37 cellular contexts compared by ENCODE assay signal in genomic region chr2:240806459-240806858, GRCh38. TPM values are rescaled to one million over a fixed set of nuclear protein-coding genes. Genes with fewer than 3 reads are reported as not detected.
"Had no signal": no experiment of that assay in that cellular context is flagged by ENCODE, and none has a peak within 500 bp of the region (broad histone marks: within the 10 kb centered on the region; RNA-seq: fewer than 3 reads in every experiment).

No MANE protein-coding gene starts in this region.

- H3K27ac ChIP-seq: adrenal gland, ascending aorta, body of pancreas, brain microvascular endothelial cell, breast epithelium, cardiac muscle cell had no signal

- H3K9me3 Mint-ChIP-seq: activated naive CD4-positive, alpha-beta T cell treated with anti-CD3 and anti-CD28 coated beads, Interleukin-2, amount 50 U/mL, for 72 hours; activated naive CD8-positive, alpha-beta T cell treated with anti-CD3 and anti-CD28 coated beads for 36 hours; activated naive CD8-positive, alpha-beta T cell treated with anti-CD3 and anti-CD28 coated beads, Interleukin-2, amount 10 ng/mL, durations not matched to agents 7 days and 5 days; activated naive CD8-positive, alpha-beta T cell treated with anti-CD3 and anti-CD28 coated beads, Interleukin-2, amount 50 U/mL, for 24 hours; activated T-cell treated with anti-CD3 and anti-CD28 coated beads, Interleukin-2, amount 50 U/mL, for 24 hours; activated T-helper 1 cell treated with anti-CD3 and anti-CD28 coated beads, Interleukin-12 subunit alpha, Interleukin-12 subunit beta, Interleukin-2, Interleukin-4 antibody, amounts not matched to agents 30 ng/mL and 10 ng/mL and 1 ng/mL, durations not matched to agents 14 hours and 24 hours and 36 hours; activated T-helper 17 cell treated with anti-CD3 and anti-CD28 coated beads, Interleukin-2, amount 50 U/mL, for 72 hours; central memory CD8-positive, alpha-beta T cell had no signal

- DNase-seq: activated effector memory CD4-positive, alpha-beta T cell treated with Interleukin-2 at 50 U/mL for 16 hours; activated gamma-delta T cell; activated gamma-delta T cell treated with Interleukin-2 at 50 U/mL for 16 hours; activated naive CD4-positive, alpha-beta T cell; activated naive CD4-positive, alpha-beta T cell treated with anti-CD3 and anti-CD28 coated beads for 36 hours; activated naive CD4-positive, alpha-beta T cell treated with anti-CD3 and anti-CD28 coated beads, Interleukin-2, amount 10 ng/mL, durations not matched to agents 7 days and 5 days; activated naive CD4-positive, alpha-beta T cell treated with anti-CD3 and anti-CD28 coated beads, Interleukin-2, amount 50 U/mL, for 16 hours; activated naive CD4-positive, alpha-beta T cell treated with Interleukin-2 at 50 U/mL for 16 hours; activated naive CD8-positive, alpha-beta T cell treated with anti-CD3 and anti-CD28 coated beads for 36 hours; activated naive CD8-positive, alpha-beta T cell treated with anti-CD3 and anti-CD28 coated beads, Interleukin-2, amount 10 ng/mL, durations not matched to agents 7 days and 5 days; activated naive CD8-positive, alpha-beta T cell treated with anti-CD3 and anti-CD28 coated beads, Interleukin-2, amount 50 U/mL, for 24 hours; activated T-cell treated with anti-CD3 and anti-CD28 coated beads, Interleukin-2, amount 50 U/mL, for 24 hours; activated T-cell treated with anti-CD3 and anti-CD28 coated beads, Interleukin-2, amount 50 U/mL, for 4 hours; activated T-cell treated with anti-CD3 and anti-CD28 coated beads, Interleukin-2, amount 50 U/mL, for 48 hours; activated T-cell treated with anti-CD3 and anti-CD28 coated beads, Interleukin-2, amount 50 U/mL, for 72 hours; amniotic stem cell; amygdala; anterior cingulate cortex; aorta; brain microvascular endothelial cell; caudate nucleus; central memory CD4-positive, alpha-beta T cell; cerebellar nuclear complex had no signal

- H3K4me1 Mint-ChIP-seq: activated naive CD4-positive, alpha-beta T cell treated with anti-CD3 and anti-CD28 coated beads, Interleukin-2, amount 10 ng/mL, durations not matched to agents 7 days and 5 days; activated naive CD4-positive, alpha-beta T cell treated with anti-CD3 and anti-CD28 coated beads, Interleukin-2, amount 50 U/mL, for 24 hours; activated naive CD8-positive, alpha-beta T cell treated with anti-CD3 and anti-CD28 coated beads for 36 hours; activated naive CD8-positive, alpha-beta T cell treated with anti-CD3 and anti-CD28 coated beads, Interleukin-2, amount 10 ng/mL, durations not matched to agents 7 days and 5 days; activated naive CD8-positive, alpha-beta T cell treated with anti-CD3 and anti-CD28 coated beads, Interleukin-2, amount 50 U/mL, for 24 hours; activated T-helper 17 cell treated with anti-CD3 and anti-CD28 coated beads, Interleukin-2, amount 50 U/mL, for 72 hours; central memory CD8-positive, alpha-beta T cell had no signal

- H3K9me3 ChIP-seq: adrenal gland, body of pancreas had no signal

- H3K27me3 ChIP-seq: adrenal gland, ascending aorta, body of pancreas, breast epithelium, cardiac muscle cell had no signal

- H3K36me3 ChIP-seq: adrenal gland, ascending aorta, brain microvascular endothelial cell, breast epithelium, cardiac muscle cell had no signal

- H3K4me3 Mint-ChIP-seq: activated naive CD4-positive, alpha-beta T cell treated with anti-CD3 and anti-CD28 coated beads for 36 hours; activated naive CD4-positive, alpha-beta T cell treated with anti-CD3 and anti-CD28 coated beads, Interleukin-2, amount 10 ng/mL, durations not matched to agents 7 days and 5 days; activated naive CD4-positive, alpha-beta T cell treated with anti-CD3 and anti-CD28 coated beads, Interleukin-2, amount 50 U/mL, for 24 hours; activated naive CD8-positive, alpha-beta T cell; activated naive CD8-positive, alpha-beta T cell treated with anti-CD3 and anti-CD28 coated beads for 36 hours; activated naive CD8-positive, alpha-beta T cell treated with anti-CD3 and anti-CD28 coated beads, Interleukin-2, amount 10 ng/mL, durations not matched to agents 7 days and 5 days; activated naive CD8-positive, alpha-beta T cell treated with anti-CD3 and anti-CD28 coated beads, Interleukin-2, amount 50 U/mL, for 24 hours; activated T-cell treated with anti-CD3 and anti-CD28 coated beads, Interleukin-2, amount 50 U/mL, for 24 hours; activated T-cell treated with anti-CD3 and anti-CD28 coated beads, Interleukin-2, amount 50 U/mL, for 4 hours; activated T-cell treated with anti-CD3 and anti-CD28 coated beads, Interleukin-2, amount 50 U/mL, for 72 hours; activated T-helper 1 cell treated with anti-CD3 and anti-CD28 coated beads, Interleukin-12 subunit alpha, Interleukin-12 subunit beta, Interleukin-2, Interleukin-4 antibody, amounts not matched to agents 30 ng/mL and 10 ng/mL and 1 ng/mL, durations not matched to agents 14 hours and 24 hours and 36 hours; activated T-helper 17 cell treated with anti-CD3 and anti-CD28 coated beads, Interleukin-2, amount 50 U/mL, for 72 hours; brain; central memory CD8-positive, alpha-beta T cell had no signal

- H3K4me1 ChIP-seq: adrenal gland, ascending aorta, body of pancreas, breast epithelium had no signal

- H3K27ac Mint-ChIP-seq: activated naive CD4-positive, alpha-beta T cell treated with anti-CD3 and anti-CD28 coated beads for 36 hours; activated naive CD4-positive, alpha-beta T cell treated with anti-CD3 and anti-CD28 coated beads, Interleukin-2, amount 10 ng/mL, durations not matched to agents 7 days and 5 days; activated naive CD4-positive, alpha-beta T cell treated with anti-CD3 and anti-CD28 coated beads, Interleukin-2, amount 50 U/mL, for 24 hours; activated naive CD4-positive, alpha-beta T cell treated with anti-CD3 and anti-CD28 coated beads, Interleukin-2, amount 50 U/mL, for 72 hours; activated naive CD8-positive, alpha-beta T cell; activated naive CD8-positive, alpha-beta T cell treated with anti-CD3 and anti-CD28 coated beads for 36 hours; activated naive CD8-positive, alpha-beta T cell treated with anti-CD3 and anti-CD28 coated beads, Interleukin-2, amount 10 ng/mL, durations not matched to agents 7 days and 5 days; activated naive CD8-positive, alpha-beta T cell treated with anti-CD3 and anti-CD28 coated beads, Interleukin-2, amount 50 U/mL, for 24 hours; activated T-cell treated with anti-CD3 and anti-CD28 coated beads, Interleukin-2, amount 50 U/mL, for 24 hours; activated T-cell treated with anti-CD3 and anti-CD28 coated beads, Interleukin-2, amount 50 U/mL, for 72 hours; activated T-helper 1 cell treated with anti-CD3 and anti-CD28 coated beads, Interleukin-12 subunit alpha, Interleukin-12 subunit beta, Interleukin-2, Interleukin-4 antibody, amounts not matched to agents 30 ng/mL and 10 ng/mL and 1 ng/mL, durations not matched to agents 14 hours and 24 hours and 36 hours; activated T-helper 17 cell treated with anti-CD3 and anti-CD28 coated beads, Interleukin-2, amount 50 U/mL, for 72 hours; activated T-helper 2 cell treated with anti-CD3 and anti-CD28 coated beads, Interferon-gamma antibody, Interleukin-2, Interleukin-4, amounts not matched to agents 10 μg/mL and 5 μg/mL and 100 μg/mL, durations not matched to agents 14 hours and 24 hours and 36 hours; brain had no signal

- H3K4me3 ChIP-seq: adrenal gland, ascending aorta, body of pancreas, breast epithelium, cardiac muscle cell had no signal

- ATAC-seq: activated naive CD4-positive, alpha-beta T cell treated with anti-CD3 and anti-CD28 coated beads, Interleukin-2, amount 50 U/mL, for 72 hours; activated naive CD8-positive, alpha-beta T cell treated with anti-CD3 and anti-CD28 coated beads, Interleukin-2, amount 50 U/mL, for 24 hours; activated T-cell treated with anti-CD3 and anti-CD28 coated beads, Interleukin-2, amount 50 U/mL, for 4 hours; activated T-cell treated with anti-CD3 and anti-CD28 coated beads, Interleukin-2, amount 50 U/mL, for 72 hours; activated T-helper 17 cell treated with anti-CD3 and anti-CD28 coated beads, Interleukin-2, amount 50 U/mL, for 72 hours; body of pancreas had no signal

- H3K36me3 Mint-ChIP-seq: activated naive CD4-positive, alpha-beta T cell treated with anti-CD3 and anti-CD28 coated beads, Interleukin-2, amount 10 ng/mL, durations not matched to agents 7 days and 5 days; activated naive CD4-positive, alpha-beta T cell treated with anti-CD3 and anti-CD28 coated beads, Interleukin-2, amount 50 U/mL, for 72 hours; activated naive CD8-positive, alpha-beta T cell treated with anti-CD3 and anti-CD28 coated beads for 36 hours; activated naive CD8-positive, alpha-beta T cell treated with anti-CD3 and anti-CD28 coated beads, Interleukin-2, amount 10 ng/mL, durations not matched to agents 7 days and 5 days had no signal

RNA-seq across cellular contexts. Expression of gene KIF1A, which starts 13.6 kb away (rescaled TPM):
- total RNA-seq: bronchial epithelial cell had no signal
